In the genomic region with DNA sequence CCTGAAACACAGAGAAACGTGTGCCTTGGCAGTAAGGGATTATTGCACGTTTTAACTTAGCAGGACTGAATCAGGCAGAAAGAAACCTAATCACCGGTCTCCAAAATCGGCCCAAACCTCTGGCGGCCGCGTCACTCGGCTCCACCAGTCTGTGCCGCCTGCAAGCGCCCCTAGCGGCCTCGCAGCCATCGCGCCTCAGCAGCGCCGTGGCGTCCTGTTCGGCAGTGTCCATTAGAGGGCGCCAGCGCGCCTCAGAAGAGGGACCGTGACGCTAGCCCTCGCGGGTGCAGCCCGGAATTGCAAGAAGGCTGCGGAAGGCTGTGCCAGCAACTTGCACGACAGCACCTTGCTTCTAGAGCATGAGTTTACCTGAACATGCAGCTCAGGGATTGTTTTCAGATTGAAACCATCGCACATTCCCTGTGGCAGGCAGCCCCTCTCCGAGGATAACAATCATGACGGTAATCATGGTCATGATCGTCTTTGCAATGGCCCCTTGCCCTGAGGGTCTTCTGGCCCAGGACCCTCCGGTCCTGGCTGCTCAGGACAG, we compare ENCODE assay signal across 8 cellular contexts.
DNase-seq lines count a peak whose midpoint lies in the region; ATAC-seq and TF ChIP-seq lines count a peak whose summit lies in the region.

No MANE protein-coding gene starts in this region.

- WGBS in mammary epithelial cell (ENCODE audit: low coverage, missing lambda C conversion rate) = 3% methylated on average over 8 of the region's 33 CpGs

- peak overlapping the region; percentile 100 for H2AFZ ChIP-seq in mammary epithelial cell (ENCODE audit: low read depth, low read length)

- POLR2A ChIA-PET in AG04450 (lab: Yijun Ruan, JAX) = interaction anchor here (0.7 kb wide), 1 partner anchor 354 kb away, joined by 6 read pairs; no protein-coding TSS in a partner anchor

- H3K79me2 ChIP-seq in mammary epithelial cell (ENCODE audit: insufficient read depth, low read length) = no peaks in the 10 kb centered on the region

- CTCF ChIA-PET in AG04450 (lab: Charles Lee) (interaction anchor here (0.6 to 5.0 kb wide), 59 partner anchors 9 to 1436 kb away, joined by 3 to 68 read pairs (median 4); partner anchors contain the start of genes AMPD1, BCAS2, DENND2C and NRAS), mammary epithelial cell (lab: Charles Lee; ENCODE audit: low non-redundant PET) (interaction anchor here (0.6 to 0.9 kb wide), 4 partner anchors 27 to 705 kb away, joined by 3 to 8 read pairs (median 4); no protein-coding TSS in a partner anchor)

- TF ChIP-seq CTCF in AG04450 (IDR thresholded peaks at IDR 0.05; ENCODE audit: low read depth, low read length) (peak; percentile 100), WERI-Rb-1 (IDR thresholded peaks at IDR 0.05; ENCODE audit: low read depth, low read length) (peak; percentile 100), mammary epithelial cell (conservative IDR thresholded peaks at IDR 0.05 in 1 of 2, IDR thresholded peaks at IDR 0.05 in 1 of 2; ENCODE audit: extremely low read depth in 1 of 2, insufficient read depth in 1 of 2, low read depth in 1 of 2, low read length in 2 of 2) (peak; percentile 100)

- H3K9me3 ChIP-seq in AG04450 (ENCODE audit: control insufficient read depth, insufficient read depth, low read length) (no peaks in the 10 kb centered on the region; the same call in 1 of the 2 replicates), WERI-Rb-1 (ENCODE audit: severe bottlenecking) (no peaks in the 10 kb centered on the region), mammary epithelial cell (replicated peaks; ENCODE audit: insufficient read depth, low read length) (no peaks in the 10 kb centered on the region), iPS-20b (ENCODE audit: insufficient read depth, low read depth, low read length) (no peaks in the 10 kb centered on the region), skeletal muscle tissue (ENCODE audit: control insufficient read depth in 3 of 3, low read length in 3 of 3) (no peaks in the 10 kb centered on the region)

- H3K4me1 ChIP-seq in mammary epithelial cell (ENCODE audit: insufficient read depth, low read length) (peaks cover 6% of the 10 kb centered on the region), iPS-20b (ENCODE audit: insufficient read depth, low read length) (no peaks in the 10 kb centered on the region; the same call in 1 of the 2 replicates), skeletal muscle tissue (ENCODE audit: control insufficient read depth in 3 of 3, insufficient read depth in 3 of 3, low read length in 3 of 3) (peaks cover 12 to 18% (median 17%) of the 10 kb centered on the region in 3 donors)

- H3K36me3 ChIP-seq in WERI-Rb-1 = no peaks in the 10 kb centered on the region
- H3K36me3 ChIP-seq in mammary epithelial cell (ENCODE audit: insufficient read depth, low read length) = no peaks in the 10 kb centered on the region
- H3K36me3 ChIP-seq in iPS-20b (ENCODE audit: insufficient read depth, low read depth, low read length) = no peaks in the 10 kb centered on the region
- H3K36me3 ChIP-seq in skeletal muscle tissue (ENCODE audit: control insufficient read depth in 3 of 3, insufficient read depth in 3 of 3, low read length in 3 of 3) = no peaks in the 10 kb centered on the region

- H3K27ac ChIP-seq in AG04450 (ENCODE audit: low read depth, low read length) = peak overlapping the region; percentile 2
- H3K27ac ChIP-seq in WERI-Rb-1 = no peak overlapping the region
- peak overlapping the region; percentile 33 for H3K27ac ChIP-seq in mammary epithelial cell (ENCODE audit: insufficient read depth, low read depth, low read length)
- H3K27ac ChIP-seq in iPS-20b (ENCODE audit: low read length) = no peak overlapping the region
- H3K27ac ChIP-seq in skeletal muscle tissue (ENCODE audit: low read depth, low read length) = no peak overlapping the region

- H3K27me3 ChIP-seq in AG04450 (ENCODE audit: control insufficient read depth, insufficient read depth, low read length) = peaks cover 8% of the 10 kb centered on the region
- no peaks in the 10 kb centered on the region for H3K27me3 ChIP-seq in WERI-Rb-1 (ENCODE audit: insufficient read depth, low read depth, severe bottlenecking)
- no peaks in the 10 kb centered on the region for H3K27me3 ChIP-seq in mammary epithelial cell (ENCODE audit: insufficient read depth, low read length)
- peaks cover 30% of the 10 kb centered on the region for H3K27me3 ChIP-seq in iPS-20b (ENCODE audit: insufficient read depth, low read length)
- peaks cover 0 to 3% (median 0%) of the 10 kb centered on the region in 3 donors for H3K27me3 ChIP-seq in skeletal muscle tissue (ENCODE audit: control insufficient read depth in 3 of 3, insufficient read depth in 3 of 3, low read length in 3 of 3)

- intact Hi-C loops in mammary epithelial cell (cut with micrococcal nuclease) = loop anchor here (1.0 to 10.0 kb wide), 9 partner anchors 60 to 695 kb away; partner anchors contain the start of genes NRAS and TRIM33

- no TSS peak for BruUV-seq in mammary epithelial cell (replicated peaks; lab: Mats Ljungman, UMichigan)

- H3K4me2 ChIP-seq in mammary epithelial cell (ENCODE audit: insufficient read depth, low read depth, low read length) = peak overlapping the region; percentile 90

- H3K4me3 ChIP-seq in AG04450 (ENCODE audit: low read depth, low read length) (peak overlapping the region; percentile 59), WERI-Rb-1 (ENCODE audit: low read depth, low read length) (peak overlapping the region; percentile 42), mammary epithelial cell (replicated peaks in 1 of 3; ENCODE audit: insufficient read depth in 1 of 3, low read depth in 2 of 3, low read length in 3 of 3) (peak overlapping the region; percentile 48 to 51 (median 49)), iPS-20b (ENCODE audit: low read length) (peak overlapping the region; percentile 69), skeletal muscle tissue (ENCODE audit: low read length in 3 of 3) (peak overlapping the region; percentile 67 to 89 (median 83))

- dilution Hi-C loops in mammary epithelial cell (cut with HindIII; ENCODE audit: low sequenced_read_pairs) = no loop called here

- DNase-seq in AG04450 (ENCODE audit: low read depth, low spot score) (peak; percentile 83), NCI-H2196 (lab: John Stamatoyannopoulos, UW; ENCODE audit: unreplicated experiment) (peak; percentile 96), WERI-Rb-1 (peak; percentile 91), mammary epithelial cell (peak; percentile 92)

- H4K20me1 ChIP-seq in mammary epithelial cell (ENCODE audit: insufficient read depth, low read length) = no peaks in the 10 kb centered on the region

- H3K9ac ChIP-seq in mammary epithelial cell (ENCODE audit: insufficient read depth, low read length) (peak overlapping the region; percentile 50), iPS-20b (ENCODE audit: low read depth, low read length) (peak overlapping the region; percentile 62; the same call in 1 of the 2 replicates), skeletal muscle tissue (ENCODE audit: low read depth in 1 of 3, low read length in 3 of 3) (peak overlapping the region; percentile 52 to 82 (median 79))

- in situ Hi-C loops in mammary epithelial cell (cut with MboI; ENCODE audit: low sequenced_read_pairs in 2 of 2) = loop anchor here (10.0 to 25.0 kb wide), 2 partner anchors 208 to 216 kb away; no protein-coding TSS in a partner anchor

- ATAC-seq in GM18870 (IDR thresholded peaks at IDR 0.05; ENCODE audit: unreplicated experiment) (peak; percentile 98), HG03139 (IDR thresholded peaks at IDR 0.05; ENCODE audit: unreplicated experiment) (peak; percentile 98)

Comparison
In these comparisons a context has a peak if more than half of its experiments do, and no peak if none do; other contexts are left out.
1. H3K27ac ChIP-seq: peak in AG04450 (single experiment) and mammary epithelial cell (single experiment); none in WERI-Rb-1 (single experiment), iPS-20b (single experiment) and skeletal muscle tissue (single experiment).
2. Peak in every context shown above with its lines, with median percentiles within 50 percentile points of each other: DNase-seq, H3K4me3 ChIP-seq, CTCF ChIP-seq and H3K9ac ChIP-seq.